In the genomic region with DNA sequence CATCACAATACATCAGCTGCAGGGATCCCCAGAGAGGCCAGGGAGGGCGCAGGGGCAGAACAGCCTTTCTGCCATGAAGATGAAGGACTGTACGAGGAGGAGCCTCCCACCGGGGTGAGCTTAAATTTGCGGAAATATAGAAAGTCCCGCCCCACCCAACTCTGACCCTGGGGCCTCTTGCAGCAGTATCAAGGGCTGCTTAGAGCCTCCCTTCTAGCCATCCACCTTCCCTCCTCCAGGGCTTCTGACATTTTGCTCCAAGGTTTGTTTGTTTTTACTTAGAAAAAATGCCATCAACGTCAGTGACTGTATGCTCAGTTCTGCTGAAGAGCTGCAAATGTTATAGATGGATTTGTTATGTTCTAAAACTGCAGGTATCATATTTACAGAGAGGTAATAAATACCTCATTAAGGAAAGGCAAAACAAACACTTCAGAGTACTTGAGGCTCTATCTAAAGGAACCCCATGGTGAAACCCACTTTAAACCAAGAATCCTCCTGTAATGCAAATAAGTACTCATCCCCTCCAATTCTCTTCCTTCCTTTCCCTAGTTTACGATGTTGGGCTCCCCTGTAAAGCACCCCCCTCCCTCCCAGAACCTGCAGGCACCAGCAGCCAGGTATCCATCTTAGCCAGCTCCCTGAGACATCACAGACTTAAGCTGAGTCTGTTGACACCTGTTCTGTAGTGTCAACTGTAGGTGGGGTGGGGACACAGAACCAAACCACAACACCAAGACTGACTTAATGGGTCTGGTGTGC, we compare ENCODE assay signal across 8 cellular contexts. TPM values are rescaled to one million over a fixed set of nuclear protein-coding genes. Genes with fewer than 3 reads are reported as not detected.
A peak's percentile ranks its signal among the peaks of the same experiment; 100 is the strongest.
DNase-seq lines count a peak whose midpoint lies in the region; ATAC-seq and TF ChIP-seq lines count a peak whose summit lies in the region.

No MANE protein-coding gene starts in this region.

- H3K27ac ChIP-seq in neutrophil, result peak overlapping the region; percentile 69

- peak overlapping the region; percentile 8 to 26 for H3K4me3 ChIP-seq in neutrophil (ENCODE audit: low read depth in 1 of 2, low read length in 1 of 2)

- peak; percentile 33 for DNase-seq in stimulated activated CD4-positive, alpha-beta T cell treated with anti-CD3 and anti-CD28 coated beads, Interleukin-15, amount 100 ng/mL, for 24 hours
- DNase-seq in stimulated activated CD4-positive, alpha-beta T cell treated with anti-CD3 and anti-CD28 coated beads, Interleukin-4, amount 100 ng/mL, for 24 hours, result no peak
- peak; percentile 69 for DNase-seq in NCI-H2081 treated with DMSO at 0.1 percent for 48 hours (lab: John Stamatoyannopoulos, UW)
- DNase-seq in posterior vena cava (ENCODE audit: low spot score), result no peak
- no peak for DNase-seq in glomerular visceral epithelial cell (ENCODE audit: extremely low spot score)

- peaks cover 18 to 26% of the 10 kb centered on the region in 2 experiments for H3K4me1 ChIP-seq in neutrophil (ENCODE audit: control insufficient read depth in 1 of 2, insufficient read depth in 1 of 2, low read depth in 1 of 2, low read length in 1 of 2)

- H3K27me3 ChIP-seq in neutrophil, result no peaks in the 10 kb centered on the region

- no peak for TF ChIP-seq CTCF in neutrophil (IDR thresholded peaks at IDR 0.05)

- H3K36me3 Mint-ChIP-seq in activated naive CD8-positive, alpha-beta T cell, result peaks cover 32% of the 10 kb centered on the region

- no peaks in the 10 kb centered on the region for H3K36me3 ChIP-seq in neutrophil

- H3K27ac Mint-ChIP-seq in activated naive CD8-positive, alpha-beta T cell, result peak overlapping the region; percentile 78

- H3K4me3 Mint-ChIP-seq in activated naive CD8-positive, alpha-beta T cell, result peak overlapping the region; percentile 52

- H3K9me3 ChIP-seq in neutrophil, result no peaks in the 10 kb centered on the region

- H3K9me3 Mint-ChIP-seq in activated naive CD8-positive, alpha-beta T cell (ENCODE audit: low read depth), result no peaks in the 10 kb centered on the region

- peak; percentile 65 for ATAC-seq in HG02884 (IDR thresholded peaks at IDR 0.05; ENCODE audit: unreplicated experiment)

- intact Hi-C loops in posterior vena cava (cut with DNase I), result no loop called here

- no peaks in the 10 kb centered on the region for H3K27me3 Mint-ChIP-seq in activated naive CD8-positive, alpha-beta T cell

- peaks cover 74% of the 10 kb centered on the region for H3K4me1 Mint-ChIP-seq in activated naive CD8-positive, alpha-beta T cell (ENCODE audit: low read depth)

RNA-seq across cellular contexts. Expression of a gene that starts 30.5 kb away (rescaled TPM):
- total RNA-seq in posterior vena cava, result 100 to 1,000 TPM in 1 of 2 donors, 10 to 100 TPM in 1; 72.2 to 102 TPM

Comparison
In these comparisons a context has a peak if more than half of its experiments do, and no peak if none do; other contexts are left out.
1. DNase-seq: peak in stimulated activated CD4-positive, alpha-beta T cell treated with anti-CD3 and anti-CD28 coated beads, Interleukin-15, amount 100 ng/mL, for 24 hours (single experiment) and NCI-H2081 treated with DMSO at 0.1 percent for 48 hours (single experiment); none in stimulated activated CD4-positive, alpha-beta T cell treated with anti-CD3 and anti-CD28 coated beads, Interleukin-4, amount 100 ng/mL, for 24 hours (single experiment), posterior vena cava (single experiment) and glomerular visceral epithelial cell (single experiment).